ENCODE assay signal across 14 cellular contexts in the genomic region with DNA sequence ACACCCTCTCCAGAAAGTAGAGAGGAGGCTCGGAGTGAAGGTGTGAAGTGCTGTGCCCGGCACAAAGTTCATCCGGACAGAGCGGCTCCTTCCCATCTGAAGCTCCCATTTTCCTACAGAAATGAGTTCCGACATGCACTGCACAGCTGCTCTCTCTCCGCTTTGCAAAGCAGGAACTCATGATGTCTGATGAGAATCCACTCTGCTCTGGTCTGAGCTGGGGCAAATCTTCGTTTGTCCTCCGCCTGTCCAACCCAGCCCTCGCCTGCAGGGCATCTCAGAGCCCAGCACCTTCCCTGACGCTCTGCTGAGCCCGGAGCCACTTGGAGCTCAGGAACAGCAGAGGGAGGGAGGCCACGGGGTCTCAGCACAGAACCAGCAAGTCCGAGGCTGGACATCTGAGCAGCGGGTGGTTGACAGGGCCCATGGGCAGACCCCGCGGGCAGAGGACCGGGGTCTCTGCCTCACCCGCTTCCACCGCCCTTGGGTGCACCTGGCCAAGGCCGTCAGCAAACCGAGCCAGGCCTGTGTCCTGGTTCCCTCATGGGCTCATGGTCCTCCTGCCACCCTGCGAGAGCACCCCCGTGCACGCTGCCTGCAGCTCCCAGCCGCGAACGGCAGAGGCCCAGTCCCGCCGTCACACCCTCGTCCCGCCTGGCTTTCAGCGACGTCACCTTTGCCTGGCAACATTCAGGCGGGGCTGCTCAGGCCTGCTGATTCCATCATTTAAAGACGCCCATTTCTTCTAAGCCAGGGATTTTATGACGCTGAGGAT.
DNase-seq lines count a peak whose midpoint lies in the region; ATAC-seq lines count a peak whose summit lies in the region.
"Had no signal": no experiment of that assay in that cellular context is flagged by ENCODE, and none has a peak within 500 bp of the region (broad histone marks: within the 10 kb centered on the region; RNA-seq: fewer than 3 reads in every experiment).

No MANE protein-coding gene starts in this region.

- no peaks in the 10 kb centered on the region for H3K9me3 Mint-ChIP-seq in activated CD8-positive, alpha-beta memory T cell treated with anti-CD3 and anti-CD28 coated beads, Interleukin-2, amount 10 ng/mL, durations not matched to agents 7 days and 5 days (ENCODE audit: low read depth)
- H3K9me3 Mint-ChIP-seq: T-helper 1 cell treated with Interleukin-12 subunit alpha and Interleukin-12 subunit beta and Interleukin-4 antibody, amounts not matched to agents 30 μg/mL and 1 μg/mL, for 36 hours had no signal

- no peak overlapping the region for H3K4me3 Mint-ChIP-seq in activated CD8-positive, alpha-beta memory T cell treated with anti-CD3 and anti-CD28 coated beads, Interleukin-2, amount 10 ng/mL, durations not matched to agents 7 days and 5 days
- H3K4me3 Mint-ChIP-seq: T-helper 1 cell treated with Interleukin-12 subunit alpha and Interleukin-12 subunit beta and Interleukin-4 antibody, amounts not matched to agents 30 μg/mL and 1 μg/mL, for 36 hours had no signal

- ATAC-seq in activated CD8-positive, alpha-beta memory T cell treated with anti-CD3 and anti-CD28 coated beads, Interleukin-2, amount 10 ng/mL, durations not matched to agents 7 days and 5 days = no peak
- ATAC-seq in left cardiac atrium (no peak), sciatic nerve (no peak)

- CTCF ChIA-PET in activated CD8-positive, alpha-beta memory T cell treated with anti-CD3 and anti-CD28 coated beads, Interleukin-2, amount 10 ng/mL, durations not matched to agents 7 days and 5 days (lab: Charles Lee) = no interaction called here

- DNase-seq in activated CD8-positive, alpha-beta memory T cell treated with anti-CD3 and anti-CD28 coated beads, Interleukin-2, amount 50 U/mL, for 48 hours = peak; percentile 32
- no peak for DNase-seq in activated CD8-positive, alpha-beta memory T cell treated with anti-CD3 and anti-CD28 coated beads, Interleukin-2, amount 10 ng/mL, durations not matched to agents 7 days and 5 days
- DNase-seq in NCI-H82 (lab: John Stamatoyannopoulos, UW) (peak; percentile 63), left cardiac atrium (peak; percentile 15), sciatic nerve (ENCODE audit: low spot score) (peak; percentile 49), dermis blood vessel endothelial cell (no peak)
- DNase-seq in stimulated activated CD4-positive, alpha-beta T cell treated with anti-CD3 and anti-CD28 coated beads, Interleukin-2, amount 100 ng/mL, for 24 hours = no peak
- DNase-seq in stimulated activated CD4-positive, alpha-beta T cell treated with anti-CD3 and anti-CD28 coated beads, Interleukin-1b, Interleukin-23, amount 100 ng/mL, for 48 hours = no peak
- DNase-seq: activated CD4-positive, alpha-beta T cell treated with anti-CD3 and anti-CD28 coated beads for 1 hour; anterior cingulate cortex; NCI-H2029 treated with DMSO at 0.1 percent for 48 hours; NCI-H748 treated with DMSO at 0.1 percent for 48 hours; RPMI8226 had no signal

- no peaks in the 10 kb centered on the region for H3K4me1 Mint-ChIP-seq in activated CD8-positive, alpha-beta memory T cell treated with anti-CD3 and anti-CD28 coated beads, Interleukin-2, amount 10 ng/mL, durations not matched to agents 7 days and 5 days

- H3K36me3 Mint-ChIP-seq in activated CD8-positive, alpha-beta memory T cell treated with anti-CD3 and anti-CD28 coated beads, Interleukin-2, amount 10 ng/mL, durations not matched to agents 7 days and 5 days = no peaks in the 10 kb centered on the region

- no peak overlapping the region for H3K27ac Mint-ChIP-seq in activated CD8-positive, alpha-beta memory T cell treated with anti-CD3 and anti-CD28 coated beads, Interleukin-2, amount 10 ng/mL, durations not matched to agents 7 days and 5 days
- H3K27ac Mint-ChIP-seq: T-helper 1 cell treated with Interleukin-12 subunit alpha and Interleukin-12 subunit beta and Interleukin-4 antibody, amounts not matched to agents 30 μg/mL and 1 μg/mL, for 36 hours had no signal

- intact Hi-C loops in left cardiac atrium (cut with DNase I) (no loop called here), sciatic nerve (cut with DNase I) (no loop called here)

- no peaks in the 10 kb centered on the region for H3K27me3 Mint-ChIP-seq in activated CD8-positive, alpha-beta memory T cell treated with anti-CD3 and anti-CD28 coated beads, Interleukin-2, amount 10 ng/mL, durations not matched to agents 7 days and 5 days

Comparison
In these comparisons a context has a peak if more than half of its experiments do, and no peak if none do; other contexts are left out.
1. DNase-seq: peak in activated CD8-positive, alpha-beta memory T cell treated with anti-CD3 and anti-CD28 coated beads, Interleukin-2, amount 50 U/mL, for 48 hours (single experiment), NCI-H82 (single experiment), left cardiac atrium (single experiment) and sciatic nerve (single experiment); none in activated CD8-positive, alpha-beta memory T cell treated with anti-CD3 and anti-CD28 coated beads, Interleukin-2, amount 10 ng/mL, durations not matched to agents 7 days and 5 days (single experiment), dermis blood vessel endothelial cell (single experiment), stimulated activated CD4-positive, alpha-beta T cell treated with anti-CD3 and anti-CD28 coated beads, Interleukin-2, amount 100 ng/mL, for 24 hours (0 of 2) and stimulated activated CD4-positive, alpha-beta T cell treated with anti-CD3 and anti-CD28 coated beads, Interleukin-1b, Interleukin-23, amount 100 ng/mL, for 48 hours (single experiment).